Comparison of ENCODE assay signal across 8 cellular contexts in genomic region chr16:87963400-87963799, GRCh38. TPM values are rescaled to one million over a fixed set of nuclear protein-coding genes. Genes with fewer than 3 reads are reported as not detected.
DNase-seq lines count a peak whose midpoint lies in the region; ATAC-seq and TF ChIP-seq lines count a peak whose summit lies in the region.

No MANE protein-coding gene starts in this region.

- H3K4me1 ChIP-seq in testis: peaks cover 14% of the 10 kb centered on the region

- WGBS in testis, 2 donors: 78 to 89% methylated on average over 9 of the region's 9 CpGs

- H3K36me3 Mint-ChIP-seq in activated B cell treated with CpG ODN at 0.5 μM for 24 hours (ENCODE audit: low read depth): peaks cover 31% of the 10 kb centered on the region
- H3K36me3 Mint-ChIP-seq in dendritic cell treated with granulocyte-macrophage colony-stimulating factor and Interleukin-4, amounts not matched to agents 40 ng/mL and 50 ng/mL, for 4 days (ENCODE audit: low read depth): peaks cover 14% of the 10 kb centered on the region

- TF ChIP-seq CTCF in activated B cell treated with CpG ODN at 0.5 μM for 24 hours (IDR thresholded peaks at IDR 0.05): no peak
- TF ChIP-seq CTCF in testis (IDR thresholded peaks at IDR 0.05): no peak

- H3K4me3 ChIP-seq in skin epidermis (no peak overlapping the region), testis (no peak overlapping the region)

- peak overlapping the region; percentile 32 for H3K4me3 Mint-ChIP-seq in activated B cell treated with CpG ODN at 0.5 μM for 24 hours
- no peak overlapping the region for H3K4me3 Mint-ChIP-seq in dendritic cell treated with granulocyte-macrophage colony-stimulating factor and Interleukin-4, amounts not matched to agents 40 ng/mL and 50 ng/mL, for 4 days

- no peaks in the 10 kb centered on the region for H3K36me3 ChIP-seq in testis (ENCODE audit: low read depth, missing control alignments)

- peaks cover 79% of the 10 kb centered on the region for H3K4me1 Mint-ChIP-seq in activated B cell treated with CpG ODN at 0.5 μM for 24 hours
- H3K4me1 Mint-ChIP-seq in dendritic cell treated with granulocyte-macrophage colony-stimulating factor and Interleukin-4, amounts not matched to agents 40 ng/mL and 50 ng/mL, for 4 days (ENCODE audit: low read depth): peaks cover 70% of the 10 kb centered on the region

- no peaks in the 10 kb centered on the region for H3K9me3 Mint-ChIP-seq in activated B cell treated with CpG ODN at 0.5 μM for 24 hours
- no peaks in the 10 kb centered on the region for H3K9me3 Mint-ChIP-seq in dendritic cell treated with granulocyte-macrophage colony-stimulating factor and Interleukin-4, amounts not matched to agents 40 ng/mL and 50 ng/mL, for 4 days

- peak overlapping the region; percentile 79 for H3K27ac Mint-ChIP-seq in activated B cell treated with CpG ODN at 0.5 μM for 24 hours
- H3K27ac Mint-ChIP-seq in dendritic cell treated with granulocyte-macrophage colony-stimulating factor and Interleukin-4, amounts not matched to agents 40 ng/mL and 50 ng/mL, for 4 days: peak overlapping the region; percentile 30

- no peak for TF ChIP-seq POLR2A in testis (IDR thresholded peaks at IDR 0.05)

- CTCF ChIA-PET in activated B cell treated with CpG ODN at 0.5 μM for 24 hours (lab: Charles Lee): no interaction called here

- peak; percentile 73 for ATAC-seq in activated B cell treated with CpG ODN at 0.5 μM for 24 hours (ENCODE audit: low read depth)
- no peak for ATAC-seq in HG03565 (IDR thresholded peaks at IDR 0.05; ENCODE audit: unreplicated experiment)
- no peak for ATAC-seq in HG02973 (IDR thresholded peaks at IDR 0.05; ENCODE audit: unreplicated experiment)

- H3K27me3 Mint-ChIP-seq in activated B cell treated with CpG ODN at 0.5 μM for 24 hours: no peaks in the 10 kb centered on the region
- H3K27me3 Mint-ChIP-seq in dendritic cell treated with granulocyte-macrophage colony-stimulating factor and Interleukin-4, amounts not matched to agents 40 ng/mL and 50 ng/mL, for 4 days: no peaks in the 10 kb centered on the region

- H3K27ac ChIP-seq in skin epidermis (peak overlapping the region in 20 of 21 experiments; percentile 20 to 90 (median 80)), testis (no peak overlapping the region)

- H3K27me3 ChIP-seq in testis: no peaks in the 10 kb centered on the region

- no peaks in the 10 kb centered on the region for H3K9me3 ChIP-seq in testis

- POLR2A ChIA-PET in activated B cell treated with CpG ODN at 0.5 μM for 24 hours (lab: Charles Lee): no interaction called here

- DNase-seq in CD1c-positive myeloid dendritic cell (ENCODE audit: extremely low spot score) (peak; percentile 71), activated B cell treated with CpG ODN at 0.5 μM for 24 hours (no peak), cerebellum (ENCODE audit: low spot score) (no peak), testis (no peak)

- intact Hi-C loops in activated B cell treated with CpG ODN at 0.5 μM for 24 hours (cut with micrococcal nuclease): loop anchor here (1.0 kb wide), 1 partner anchor 11 kb away; no protein-coding TSS in a partner anchor
- intact Hi-C loops in dendritic cell treated with granulocyte-macrophage colony-stimulating factor and Interleukin-4, amounts not matched to agents 40 ng/mL and 50 ng/mL, for 4 days (cut with micrococcal nuclease): no loop called here
- intact Hi-C loops in testis (cut with DNase I; ENCODE audit: low total_unique reads): no loop called here

RNA-seq across cellular contexts. Expression of gene BANP, which starts 12.2 kb away (rescaled TPM):
- total RNA-seq in activated B cell treated with CpG ODN at 0.5 μM for 24 hours (62.8 and 72.3 TPM in 2 replicates), cerebellum (39.1 TPM), testis (10 to 100 TPM; 55.9 to 60.2 TPM)
- polyA plus RNA-seq in testis (ENCODE audit: insufficient read depth, low read depth, low replicate concordance): 25.3 TPM

RNA-seq across cellular contexts. Expression of gene CA5A, which starts 27.1 kb away (rescaled TPM):
- total RNA-seq in activated B cell treated with CpG ODN at 0.5 μM for 24 hours (not detected in 2 replicates), cerebellum (not detected), testis (not detected)
- not detected for polyA plus RNA-seq in testis (ENCODE audit: insufficient read depth, low read depth, low replicate concordance)

Comparison
In these comparisons a context has a peak if more than half of its experiments do, and no peak if none do; other contexts are left out.
1. H3K27ac ChIP-seq: peak in skin epidermis (20 of 21); none in testis (0 of 2).